7 cellular contexts compared by ENCODE assay signal in the genomic region with DNA sequence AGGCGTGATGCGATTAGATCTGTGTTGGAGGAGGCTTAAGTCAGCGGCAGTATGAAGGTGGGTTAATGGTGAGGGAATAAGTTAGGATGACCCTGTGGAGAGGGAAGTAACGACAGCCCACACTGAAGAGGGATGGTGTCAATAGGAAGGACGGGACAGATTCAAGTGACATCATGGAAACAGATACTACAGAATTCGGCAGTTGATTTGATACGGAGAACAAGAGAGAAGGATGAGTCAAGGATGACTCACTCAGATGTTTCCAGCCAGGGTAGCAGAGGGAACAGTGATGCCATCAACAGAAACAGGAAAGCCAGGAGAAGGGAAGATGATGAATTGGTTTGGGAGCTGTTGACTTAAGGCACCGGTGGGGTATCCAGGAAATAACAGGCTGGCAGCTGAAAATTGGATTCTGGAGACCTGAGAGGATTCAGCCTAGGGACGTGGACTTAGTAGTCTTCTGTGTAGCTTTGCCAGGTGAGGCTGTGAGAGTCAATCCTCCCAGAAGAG. TPM values are rescaled to one million over a fixed set of nuclear protein-coding genes. Genes with fewer than 3 reads are reported as not detected.
DNase-seq lines count a peak whose midpoint lies in the region; ATAC-seq lines count a peak whose summit lies in the region.

No MANE protein-coding gene starts in this region.

- no peaks in the 10 kb centered on the region for H3K4me1 Mint-ChIP-seq in naive thymus-derived CD8-positive, alpha-beta T cell

- no peaks in the 10 kb centered on the region for H3K36me3 Mint-ChIP-seq in naive thymus-derived CD8-positive, alpha-beta T cell

- POLR2A ChIA-PET in naive thymus-derived CD8-positive, alpha-beta T cell (lab: Charles Lee) = no interaction called here

- H3K27me3 Mint-ChIP-seq in naive thymus-derived CD8-positive, alpha-beta T cell = peaks cover 8 to 29% (median 18%) of the 10 kb centered on the region in 5 donors

- ATAC-seq in HG02678 (IDR thresholded peaks at IDR 0.05; ENCODE audit: unreplicated experiment) (no peak), HG03354 (IDR thresholded peaks at IDR 0.05; ENCODE audit: poor library complexity, severe bottlenecking, unreplicated experiment) (no peak)
- no peak for ATAC-seq in naive thymus-derived CD8-positive, alpha-beta T cell

- no peak overlapping the region for H3K27ac Mint-ChIP-seq in naive thymus-derived CD8-positive, alpha-beta T cell

- H3K9me3 Mint-ChIP-seq in naive thymus-derived CD8-positive, alpha-beta T cell = peaks cover 0 to 3% (median 0%) of the 10 kb centered on the region in 9 donors

- H3K4me3 Mint-ChIP-seq in naive thymus-derived CD8-positive, alpha-beta T cell = no peak overlapping the region

- DNase-seq in ELR (ENCODE audit: low read depth) = peak; percentile 95
- DNase-seq in NCI-H146 (lab: John Stamatoyannopoulos, UW) = peak; percentile 43
- peak; percentile 83 for DNase-seq in amniotic stem cell (lab: John Stamatoyannopoulos, UW)
- peak; percentile 79 for DNase-seq in myocyte (ENCODE audit: low read depth)
- DNase-seq in naive thymus-derived CD8-positive, alpha-beta T cell = no peak

RNA-seq across cellular contexts. Expression of gene SHC4, which starts 38.0 kb away (rescaled TPM):
- total RNA-seq in myocyte = 1.1 and 2.9 TPM in 2 replicates
- 1.4 TPM for polyA plus RNA-seq in myocyte (2012)
- not detected for total RNA-seq in naive thymus-derived CD8-positive, alpha-beta T cell
- not detected for polyA plus RNA-seq in naive thymus-derived CD8-positive, alpha-beta T cell

RNA-seq across cellular contexts. Expression of gene EID1, which starts 47.8 kb away (rescaled TPM):
- 273 and 278 TPM in 2 replicates for total RNA-seq in myocyte
- 153 TPM for polyA plus RNA-seq in myocyte (2012)
- 10 to 100 TPM; 56.6 to 57.1 TPM for total RNA-seq in naive thymus-derived CD8-positive, alpha-beta T cell
- 100 to 1,000 TPM; 117 to 172 (median 160) TPM for polyA plus RNA-seq in naive thymus-derived CD8-positive, alpha-beta T cell

Comparison
In these comparisons a context has a peak if more than half of its experiments do, and no peak if none do; other contexts are left out.
1. DNase-seq: peak in ELR (single experiment), NCI-H146 (single experiment), amniotic stem cell (single experiment) and myocyte (single experiment); none in naive thymus-derived CD8-positive, alpha-beta T cell (0 of 10).